ENCODE assay signal across 1 cellular context in the genomic region with DNA sequence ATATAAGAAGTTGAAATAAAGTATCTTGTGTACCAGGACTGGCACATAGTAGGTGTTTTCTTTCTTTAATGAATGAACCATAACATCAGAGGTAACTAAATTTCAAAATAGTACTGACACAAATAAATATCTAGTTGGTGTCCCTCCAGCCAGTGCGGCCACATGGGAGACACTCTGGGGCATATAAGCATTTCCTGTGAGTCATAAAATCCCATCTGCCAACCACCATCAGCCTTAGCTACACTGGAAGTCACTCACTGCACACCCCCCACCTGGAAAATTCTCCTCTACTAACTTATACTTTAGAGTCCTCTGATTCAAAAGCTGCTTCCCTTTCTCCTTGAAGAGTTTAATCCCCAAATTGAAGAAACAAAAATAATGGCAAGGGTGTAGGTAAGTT.
TF ChIP-seq lines count a peak whose summit lies in the region.

No MANE protein-coding gene starts in this region.

TF ChIP-seq in K562, 482 proteins besides CTCF, POLR2A, EP300 and RAD21:
- TF ChIP-seq SMARCB1 (IDR thresholded peaks at IDR 0.05; ENCODE audit: insufficient read length, low read depth) (no peak), ZKSCAN1 (IDR thresholded peaks at IDR 0.05; ENCODE audit: low read depth, low read length) (peak; percentile 56; the same call in 1 of the 2 replicates), CCNT2 (IDR thresholded peaks at IDR 0.05; ENCODE audit: borderline replicate concordance, extremely low read depth, insufficient read length, low read depth, low read length) (no peak), NR3C1 (CRISPR knock-in tag; IDR thresholded peaks at IDR 0.05) (no peak), KLF16 (IDR thresholded peaks at IDR 0.05) (no peak), FOSL1 (tag; conservative IDR thresholded peaks at IDR 0.05) (peak; percentile 52; the same call in 1 of the 2 replicates), SAFB (IDR thresholded peaks at IDR 0.05; ENCODE audit: borderline replicate concordance, low read depth, low read length) (no peak), LARP7 (IDR thresholded peaks at IDR 0.05) (no peak), PYGO2 (tag; IDR thresholded peaks at IDR 0.05) (no peak), SIX5 (IDR thresholded peaks at IDR 0.05; ENCODE audit: borderline replicate concordance in 1 of 2, insufficient read depth in 1 of 2, low read depth in 1 of 2, low read length in 2 of 2) (no peak), PPARD (CRISPR knock-in tag; IDR thresholded peaks at IDR 0.05) (no peak), ETV5 (CRISPR knock-in tag; IDR thresholded peaks at IDR 0.05; ENCODE audit: low read depth) (no peak)
- TF ChIP-seq, protein P1, sequence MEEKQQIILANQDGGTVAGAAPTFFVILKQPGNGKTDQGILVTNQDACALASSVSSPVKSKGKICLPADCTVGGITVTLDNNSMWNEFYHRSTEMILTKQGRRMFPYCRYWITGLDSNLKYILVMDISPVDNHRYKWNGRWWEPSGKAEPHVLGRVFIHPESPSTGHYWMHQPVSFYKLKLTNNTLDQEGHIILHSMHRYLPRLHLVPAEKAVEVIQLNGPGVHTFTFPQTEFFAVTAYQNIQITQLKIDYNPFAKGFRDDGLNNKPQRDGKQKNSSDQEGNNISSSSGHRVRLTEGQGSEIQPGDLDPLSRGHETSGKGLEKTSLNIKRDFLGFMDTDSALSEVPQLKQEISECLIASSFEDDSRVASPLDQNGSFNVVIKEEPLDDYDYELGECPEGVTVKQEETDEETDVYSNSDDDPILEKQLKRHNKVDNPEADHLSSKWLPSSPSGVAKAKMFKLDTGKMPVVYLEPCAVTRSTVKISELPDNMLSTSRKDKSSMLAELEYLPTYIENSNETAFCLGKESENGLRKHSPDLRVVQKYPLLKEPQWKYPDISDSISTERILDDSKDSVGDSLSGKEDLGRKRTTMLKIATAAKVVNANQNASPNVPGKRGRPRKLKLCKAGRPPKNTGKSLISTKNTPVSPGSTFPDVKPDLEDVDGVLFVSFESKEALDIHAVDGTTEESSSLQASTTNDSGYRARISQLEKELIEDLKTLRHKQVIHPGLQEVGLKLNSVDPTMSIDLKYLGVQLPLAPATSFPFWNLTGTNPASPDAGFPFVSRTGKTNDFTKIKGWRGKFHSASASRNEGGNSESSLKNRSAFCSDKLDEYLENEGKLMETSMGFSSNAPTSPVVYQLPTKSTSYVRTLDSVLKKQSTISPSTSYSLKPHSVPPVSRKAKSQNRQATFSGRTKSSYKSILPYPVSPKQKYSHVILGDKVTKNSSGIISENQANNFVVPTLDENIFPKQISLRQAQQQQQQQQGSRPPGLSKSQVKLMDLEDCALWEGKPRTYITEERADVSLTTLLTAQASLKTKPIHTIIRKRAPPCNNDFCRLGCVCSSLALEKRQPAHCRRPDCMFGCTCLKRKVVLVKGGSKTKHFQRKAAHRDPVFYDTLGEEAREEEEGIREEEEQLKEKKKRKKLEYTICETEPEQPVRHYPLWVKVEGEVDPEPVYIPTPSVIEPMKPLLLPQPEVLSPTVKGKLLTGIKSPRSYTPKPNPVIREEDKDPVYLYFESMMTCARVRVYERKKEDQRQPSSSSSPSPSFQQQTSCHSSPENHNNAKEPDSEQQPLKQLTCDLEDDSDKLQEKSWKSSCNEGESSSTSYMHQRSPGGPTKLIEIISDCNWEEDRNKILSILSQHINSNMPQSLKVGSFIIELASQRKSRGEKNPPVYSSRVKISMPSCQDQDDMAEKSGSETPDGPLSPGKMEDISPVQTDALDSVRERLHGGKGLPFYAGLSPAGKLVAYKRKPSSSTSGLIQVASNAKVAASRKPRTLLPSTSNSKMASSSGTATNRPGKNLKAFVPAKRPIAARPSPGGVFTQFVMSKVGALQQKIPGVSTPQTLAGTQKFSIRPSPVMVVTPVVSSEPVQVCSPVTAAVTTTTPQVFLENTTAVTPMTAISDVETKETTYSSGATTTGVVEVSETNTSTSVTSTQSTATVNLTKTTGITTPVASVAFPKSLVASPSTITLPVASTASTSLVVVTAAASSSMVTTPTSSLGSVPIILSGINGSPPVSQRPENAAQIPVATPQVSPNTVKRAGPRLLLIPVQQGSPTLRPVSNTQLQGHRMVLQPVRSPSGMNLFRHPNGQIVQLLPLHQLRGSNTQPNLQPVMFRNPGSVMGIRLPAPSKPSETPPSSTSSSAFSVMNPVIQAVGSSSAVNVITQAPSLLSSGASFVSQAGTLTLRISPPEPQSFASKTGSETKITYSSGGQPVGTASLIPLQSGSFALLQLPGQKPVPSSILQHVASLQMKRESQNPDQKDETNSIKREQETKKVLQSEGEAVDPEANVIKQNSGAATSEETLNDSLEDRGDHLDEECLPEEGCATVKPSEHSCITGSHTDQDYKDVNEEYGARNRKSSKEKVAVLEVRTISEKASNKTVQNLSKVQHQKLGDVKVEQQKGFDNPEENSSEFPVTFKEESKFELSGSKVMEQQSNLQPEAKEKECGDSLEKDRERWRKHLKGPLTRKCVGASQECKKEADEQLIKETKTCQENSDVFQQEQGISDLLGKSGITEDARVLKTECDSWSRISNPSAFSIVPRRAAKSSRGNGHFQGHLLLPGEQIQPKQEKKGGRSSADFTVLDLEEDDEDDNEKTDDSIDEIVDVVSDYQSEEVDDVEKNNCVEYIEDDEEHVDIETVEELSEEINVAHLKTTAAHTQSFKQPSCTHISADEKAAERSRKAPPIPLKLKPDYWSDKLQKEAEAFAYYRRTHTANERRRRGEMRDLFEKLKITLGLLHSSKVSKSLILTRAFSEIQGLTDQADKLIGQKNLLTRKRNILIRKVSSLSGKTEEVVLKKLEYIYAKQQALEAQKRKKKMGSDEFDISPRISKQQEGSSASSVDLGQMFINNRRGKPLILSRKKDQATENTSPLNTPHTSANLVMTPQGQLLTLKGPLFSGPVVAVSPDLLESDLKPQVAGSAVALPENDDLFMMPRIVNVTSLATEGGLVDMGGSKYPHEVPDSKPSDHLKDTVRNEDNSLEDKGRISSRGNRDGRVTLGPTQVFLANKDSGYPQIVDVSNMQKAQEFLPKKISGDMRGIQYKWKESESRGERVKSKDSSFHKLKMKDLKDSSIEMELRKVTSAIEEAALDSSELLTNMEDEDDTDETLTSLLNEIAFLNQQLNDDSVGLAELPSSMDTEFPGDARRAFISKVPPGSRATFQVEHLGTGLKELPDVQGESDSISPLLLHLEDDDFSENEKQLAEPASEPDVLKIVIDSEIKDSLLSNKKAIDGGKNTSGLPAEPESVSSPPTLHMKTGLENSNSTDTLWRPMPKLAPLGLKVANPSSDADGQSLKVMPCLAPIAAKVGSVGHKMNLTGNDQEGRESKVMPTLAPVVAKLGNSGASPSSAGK (IDR thresholded peaks at IDR 0.05): no peak
